Comparison of ENCODE assay signal across 3 cellular contexts in genomic region chr5:34697308-34698108, GRCh38.
TF ChIP-seq lines count a peak whose summit lies in the region.

No MANE protein-coding gene starts in this region.

TF ChIP-seq in GM23338, 12 proteins besides CTCF, POLR2A, EP300 and RAD21 (continued from another document and continues in another):
- TF ChIP-seq REST (IDR thresholded peaks at IDR 0.05; ENCODE audit: unreplicated experiment) (no peak), ZNF114 (CRISPR knock-in tag; IDR thresholded peaks at IDR 0.05) (no peak), ETS1 (IDR thresholded peaks at IDR 0.05) (no peak), EZH2 (IDR thresholded peaks at IDR 0.05; ENCODE audit: low read depth, unreplicated experiment) (no peak), JUNB (IDR thresholded peaks at IDR 0.05; ENCODE audit: unreplicated experiment) (no peak), POLR2AphosphoS5 (IDR thresholded peaks at IDR 0.05; ENCODE audit: low read depth) (no peak), STAT1 (IDR thresholded peaks at IDR 0.05; ENCODE audit: unreplicated experiment) (no peak), ZNF331 (CRISPR knock-in tag; IDR thresholded peaks at IDR 0.05; ENCODE audit: low read depth) (no peak), NANOG (IDR thresholded peaks at IDR 0.05; ENCODE audit: borderline replicate concordance) (no peak)

TF ChIP-seq in HEK293, 187 proteins besides CTCF, POLR2A, EP300 and RAD21 (continued from another document):
- peak; percentile 61; the same call in 1 of the 2 replicates for TF ChIP-seq ZNF362 (tag by site-specific recombination; IDR thresholded peaks at IDR 0.05)

TF ChIP-seq in WTC11, 78 proteins besides CTCF, POLR2A, EP300 and RAD21 (continued from another document):
- no peak for TF ChIP-seq ZBTB43 (CRISPR knock-in tag; IDR thresholded peaks at IDR 0.05)
- TF ChIP-seq TEAD1 (CRISPR knock-in tag; IDR thresholded peaks at IDR 0.05): no peak
- no peak for TF ChIP-seq MLX (CRISPR knock-in tag; IDR thresholded peaks at IDR 0.05)
- TF ChIP-seq TP53 (CRISPR knock-in tag; IDR thresholded peaks at IDR 0.05): no peak
- TF ChIP-seq ZNF232 (CRISPR knock-in tag; IDR thresholded peaks at IDR 0.05): no peak
- TF ChIP-seq ZNF219 (CRISPR knock-in tag; IDR thresholded peaks at IDR 0.05; ENCODE audit: borderline replicate concordance): no peak
- no peak for TF ChIP-seq RELA (CRISPR knock-in tag; IDR thresholded peaks at IDR 0.05; ENCODE audit: borderline replicate concordance)
- no peak for TF ChIP-seq EMX1 (CRISPR knock-in tag; IDR thresholded peaks at IDR 0.05)
